In the genomic region with DNA sequence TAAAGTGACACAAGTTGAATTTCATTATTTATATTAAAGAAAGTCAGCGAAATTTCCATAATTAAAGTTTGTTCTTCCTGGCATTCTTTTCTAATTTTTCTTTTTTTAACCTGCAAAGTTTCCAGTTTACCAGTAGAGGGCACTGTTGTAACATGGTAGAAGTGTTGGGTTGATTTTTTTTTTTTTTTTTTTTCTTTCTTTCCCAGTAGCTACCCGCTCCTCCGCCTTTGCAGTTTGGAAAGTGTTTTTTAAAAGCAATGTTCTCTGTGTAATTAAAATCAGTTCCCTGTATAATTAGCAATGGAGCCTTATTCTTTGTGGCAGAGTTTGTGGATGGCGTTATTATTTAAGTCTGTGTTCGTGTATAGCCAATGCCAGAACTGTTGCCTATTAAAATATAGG, we compare ENCODE assay signal across 8 cellular contexts. TPM values are rescaled to one million over a fixed set of nuclear protein-coding genes. Genes with fewer than 3 reads are reported as not detected.
A peak's percentile ranks its signal among the peaks of the same experiment; 100 is the strongest.
DNase-seq lines count a peak whose midpoint lies in the region; ATAC-seq, FAIRE-seq and TF ChIP-seq lines count a peak whose summit lies in the region.

No MANE protein-coding gene starts in this region.

- 6 to 15% methylated on average over 5 of the region's 5 CpGs for WGBS in sigmoid colon, 2 donors

- peak; percentile 81 for TF ChIP-seq CTCF in VCaP (conservative IDR thresholded peaks at IDR 0.05)
- TF ChIP-seq CTCF in sigmoid colon (IDR thresholded peaks at IDR 0.05): peak in 3 of 4 experiments; percentile 51 to 78 (median 63)

- TF ChIP-seq POLR2A in sigmoid colon (IDR thresholded peaks at IDR 0.05): no peak

- no peaks in the 10 kb centered on the region for H3K36me3 ChIP-seq in sigmoid colon

- no peak for FAIRE-seq in HTR-8/SVneo (lab: Jason Lieb, UNC)

- DNase-seq in NCI-H1092 treated with DMSO at 0.1 percent for 48 hours (lab: John Stamatoyannopoulos, UW): peak; percentile 64
- DNase-seq in NCI-H1092 (lab: John Stamatoyannopoulos, UW): no peak
- peak; percentile 19 for DNase-seq in HTR-8/SVneo (ENCODE audit: insufficient read length, low spot score)
- peak; percentile 5 for DNase-seq in germinal center (ENCODE audit: low spot score)
- no peak for DNase-seq in sigmoid colon

- no peaks in the 10 kb centered on the region for H3K27me3 ChIP-seq in sigmoid colon

- no peaks in the 10 kb centered on the region for H3K4me1 ChIP-seq in sigmoid colon

- no peak for ATAC-seq in HG03097 (IDR thresholded peaks at IDR 0.05; ENCODE audit: low FRiP score, unreplicated experiment)
- no peak for ATAC-seq in HG02938 (IDR thresholded peaks at IDR 0.05; ENCODE audit: unreplicated experiment)

- H3K27ac ChIP-seq in VCaP (no peak overlapping the region), sigmoid colon (no peak overlapping the region)

- H3K9me3 ChIP-seq in sigmoid colon: no peaks in the 10 kb centered on the region

- peak overlapping the region in 2 of 4 donors; percentile 34 for H3K4me3 ChIP-seq in sigmoid colon

- intact Hi-C loops in sigmoid colon (cut with DNase I): loop anchor here (2.0 kb wide), 1 partner anchor 1337 kb away; no protein-coding TSS in a partner anchor

- TF ChIP-seq EP300 in sigmoid colon (IDR thresholded peaks at IDR 0.05): no peak

RNA-seq across cellular contexts. Expression of a gene that starts 53.7 kb away (rescaled TPM):
- 10 to 100 TPM in 1 of 4 donors, 1 to 10 TPM in 3; 5.2 to 12.2 (median 7.8) TPM for total RNA-seq in sigmoid colon
- 1 to 10 TPM; 3.0 to 4.2 (median 3.9) TPM for polyA plus RNA-seq in sigmoid colon

Comparison
In these comparisons a context has a peak if more than half of its experiments do, and no peak if none do; other contexts are left out.
1. DNase-seq: peak in NCI-H1092 treated with DMSO at 0.1 percent for 48 hours (single experiment), HTR-8/SVneo (single experiment) and germinal center (single experiment); none in NCI-H1092 (single experiment) and sigmoid colon (single experiment).